In genomic region chr17:42363767-42364585, GRCh38 we compare ENCODE assay signal across 11 cellular contexts. TPM values are rescaled to one million over a fixed set of nuclear protein-coding genes. Genes with fewer than 3 reads are reported as not detected.
DNase-seq lines count a peak whose midpoint lies in the region; ATAC-seq and TF ChIP-seq lines count a peak whose summit lies in the region.
"Had no signal": no experiment of that assay in that cellular context is flagged by ENCODE, and none has a peak within 500 bp of the region (broad histone marks: within the 10 kb centered on the region; RNA-seq: fewer than 3 reads in every experiment).

No MANE protein-coding gene starts in this region.

- no peaks in the 10 kb centered on the region for H3K9me3 ChIP-seq in left ventricle myocardium inferior (replicated peaks)
- no peaks in the 10 kb centered on the region for H3K9me3 ChIP-seq in subcutaneous abdominal adipose tissue (ENCODE audit: control insufficient read depth in 5 of 5, low read length in 5 of 5)
- H3K9me3 ChIP-seq: heart right ventricle had no signal

- H3K4me1 Mint-ChIP-seq in activated naive CD8-positive, alpha-beta T cell treated with anti-CD3 and anti-CD28 coated beads, Interleukin-2, amount 50 U/mL, for 24 hours, result peaks cover 86% of the 10 kb centered on the region
- H3K4me1 Mint-ChIP-seq in immature natural killer cell, result peaks cover 81 to 88% of the 10 kb centered on the region in 2 donors

- H3K27me3 ChIP-seq in left ventricle myocardium inferior (ENCODE audit: low read depth) (no peaks in the 10 kb centered on the region), subcutaneous abdominal adipose tissue (ENCODE audit: control insufficient read depth in 5 of 5, insufficient read depth in 4 of 5, low read length in 5 of 5) (no peaks in the 10 kb centered on the region)
- H3K27me3 ChIP-seq: heart right ventricle had no signal

- peak overlapping the region; percentile 89 for H3K27ac Mint-ChIP-seq in activated naive CD8-positive, alpha-beta T cell treated with anti-CD3 and anti-CD28 coated beads, Interleukin-2, amount 50 U/mL, for 24 hours
- H3K27ac Mint-ChIP-seq in immature natural killer cell, result peak overlapping the region; percentile 5 to 68 (median 50)

- peak overlapping the region; percentile 75 for H3K27ac ChIP-seq in left ventricle myocardium inferior (replicated peaks)
- H3K27ac ChIP-seq in subcutaneous abdominal adipose tissue (ENCODE audit: low read depth, low read length), result peak overlapping the region; percentile 23

- peaks cover 3% of the 10 kb centered on the region for H3K9me3 Mint-ChIP-seq in activated naive CD8-positive, alpha-beta T cell treated with anti-CD3 and anti-CD28 coated beads, Interleukin-2, amount 50 U/mL, for 24 hours
- H3K9me3 Mint-ChIP-seq in immature natural killer cell, result no peaks in the 10 kb centered on the region

- 47% methylated on average over 7 of the region's 7 CpGs for WGBS in lower leg skin, 2 donors

- TF ChIP-seq CTCF in left ventricle myocardium inferior (IDR thresholded peaks at IDR 0.05; ENCODE audit: borderline replicate concordance) (no peak), lower leg skin (IDR thresholded peaks at IDR 0.05) (no peak)

- no peak overlapping the region for H3K4me3 ChIP-seq in left ventricle myocardium inferior
- no peak overlapping the region for H3K4me3 ChIP-seq in subcutaneous abdominal adipose tissue (ENCODE audit: low read depth in 1 of 5, low read length in 5 of 5)
- no peak overlapping the region for H3K4me3 ChIP-seq in lower leg skin (ENCODE audit: low read depth, poor library complexity, severe bottlenecking)
- H3K4me3 ChIP-seq: heart right ventricle had no signal

- DNase-seq in left ventricle myocardium inferior, result no peak
- DNase-seq in Right ventricle myocardium superior, result no peak
- peak; percentile 34 for DNase-seq in activated naive CD8-positive, alpha-beta T cell treated with anti-CD3 and anti-CD28 coated beads, Interleukin-2, amount 50 U/mL, for 24 hours
- DNase-seq in immature natural killer cell, result no peak
- DNase-seq in NCI-H1930 (lab: John Stamatoyannopoulos, UW), result no peak
- no peak for DNase-seq in central memory CD4-positive, alpha-beta T cell
- no peak for DNase-seq in lower leg skin (ENCODE audit: low spot score in 2 of 2)
- DNase-seq: heart right ventricle, Karpas-422, T-helper 9 cell had no signal

- no peaks in the 10 kb centered on the region for H3K27me3 Mint-ChIP-seq in activated naive CD8-positive, alpha-beta T cell treated with anti-CD3 and anti-CD28 coated beads, Interleukin-2, amount 50 U/mL, for 24 hours
- H3K27me3 Mint-ChIP-seq in immature natural killer cell (ENCODE audit: low read depth in 3 of 3), result peaks cover 1 to 2% (median 2%) of the 10 kb centered on the region in 3 donors

- H3K4me1 ChIP-seq in left ventricle myocardium inferior (peaks cover 99% of the 10 kb centered on the region), subcutaneous abdominal adipose tissue (ENCODE audit: control insufficient read depth in 5 of 5, insufficient read depth in 5 of 5, low read length in 5 of 5) (peaks cover 0 to 56% (median 46%) of the 10 kb centered on the region in 5 donors)

- peaks cover 41% of the 10 kb centered on the region for H3K36me3 Mint-ChIP-seq in activated naive CD8-positive, alpha-beta T cell treated with anti-CD3 and anti-CD28 coated beads, Interleukin-2, amount 50 U/mL, for 24 hours (ENCODE audit: low read depth)
- peaks cover 0 to 9% (median 4%) of the 10 kb centered on the region in 3 donors for H3K36me3 Mint-ChIP-seq in immature natural killer cell

- no peaks in the 10 kb centered on the region for H3K36me3 ChIP-seq in left ventricle myocardium inferior
- H3K36me3 ChIP-seq in subcutaneous abdominal adipose tissue (ENCODE audit: control insufficient read depth in 5 of 5, insufficient read depth in 5 of 5, low read length in 5 of 5), result peaks cover 0 to 2% (median 0%) of the 10 kb centered on the region in 5 donors

- no peak overlapping the region for H3K9ac ChIP-seq in subcutaneous abdominal adipose tissue (ENCODE audit: low read length in 5 of 5)

- intact Hi-C loops in left ventricle myocardium inferior (cut with micrococcal nuclease), result no loop called here
- intact Hi-C loops in Right ventricle myocardium superior (cut with DNase I), result no loop called here
- intact Hi-C loops in lower leg skin (cut with DNase I; ENCODE audit: low total_unique reads), result no loop called here

- no peak for TF ChIP-seq POLR2A in lower leg skin (IDR thresholded peaks at IDR 0.05)

- H3K4me3 Mint-ChIP-seq in activated naive CD8-positive, alpha-beta T cell treated with anti-CD3 and anti-CD28 coated beads, Interleukin-2, amount 50 U/mL, for 24 hours, result peak overlapping the region; percentile 56
- peak overlapping the region in 4 of 5 donors; percentile 8 to 42 (median 26) for H3K4me3 Mint-ChIP-seq in immature natural killer cell

- no peak for ATAC-seq in Right ventricle myocardium superior (ENCODE audit: poor library complexity)
- ATAC-seq in activated naive CD8-positive, alpha-beta T cell treated with anti-CD3 and anti-CD28 coated beads, Interleukin-2, amount 50 U/mL, for 24 hours, result peak; percentile 51

RNA-seq across cellular contexts. Expression of gene STAT3, which starts 24.3 kb away (rescaled TPM):
- 116 TPM for total RNA-seq in left ventricle myocardium inferior
- 127 TPM for total RNA-seq in Right ventricle myocardium superior
- polyA plus RNA-seq in immature natural killer cell, result 100 to 1,000 TPM; 110 to 205 (median 127) TPM
- 100 to 1,000 TPM; 109 to 149 (median 124) TPM for total RNA-seq in lower leg skin

RNA-seq across cellular contexts. Expression of gene CAVIN1, which starts 59.1 kb away (rescaled TPM):
- total RNA-seq in left ventricle myocardium inferior (205 TPM), Right ventricle myocardium superior (200 TPM), lower leg skin (100 to 1,000 TPM; 171 to 336 (median 255) TPM)
- polyA plus RNA-seq in immature natural killer cell, result not detected
